ENCODE assay signal across 17 cellular contexts in the genomic region with DNA sequence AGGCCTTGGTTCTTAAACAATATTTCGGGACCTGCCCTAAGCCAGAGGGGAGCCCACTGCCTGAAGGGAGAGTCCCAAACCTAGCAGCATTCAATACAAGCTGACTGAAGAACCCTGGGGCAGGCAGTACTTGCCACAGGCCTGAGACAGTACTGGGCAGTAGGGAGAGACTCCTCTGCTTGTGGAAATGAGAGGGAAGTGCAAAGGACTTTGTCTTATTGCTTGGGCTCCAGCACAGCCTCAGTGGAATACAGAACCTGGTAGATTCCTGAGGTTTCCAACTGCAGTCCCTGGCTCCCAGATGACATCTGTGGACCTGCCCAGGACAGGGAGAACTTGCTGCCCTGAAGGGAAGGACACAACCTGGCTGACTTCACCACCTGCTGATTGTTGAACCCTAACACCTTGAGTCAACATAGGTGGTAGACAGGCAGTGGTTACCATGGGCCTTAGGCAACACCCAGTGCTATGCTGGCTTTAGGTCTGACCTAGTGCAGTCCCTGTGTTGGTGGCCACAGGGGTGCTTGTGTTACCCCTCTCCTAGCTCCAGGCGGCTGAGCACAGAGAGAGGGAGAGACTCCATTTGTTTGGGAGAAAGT. TPM values are rescaled to one million over a fixed set of nuclear protein-coding genes. Genes with fewer than 3 reads are reported as not detected.
DNase-seq lines count a peak whose midpoint lies in the region; ATAC-seq and TF ChIP-seq lines count a peak whose summit lies in the region.
"Had no signal": no experiment of that assay in that cellular context is flagged by ENCODE, and none has a peak within 500 bp of the region (broad histone marks: within the 10 kb centered on the region; RNA-seq: fewer than 3 reads in every experiment).

No MANE protein-coding gene starts in this region.

- H4K20me1 ChIP-seq in GM23338 (replicated peaks; ENCODE audit: insufficient read depth): no peaks in the 10 kb centered on the region
- no peaks in the 10 kb centered on the region for H4K20me1 ChIP-seq in OCI-LY3 (ENCODE audit: insufficient read depth, low read length)

- no peak overlapping the region for H3K9ac ChIP-seq in OCI-LY3 (ENCODE audit: low read length)
- no peak overlapping the region for H3K9ac ChIP-seq in neuronal stem cell (ENCODE audit: low read depth, low read length, poor library complexity)
- H3K9ac ChIP-seq: SK-N-SH had no signal

- H3K79me2 ChIP-seq in GM23338 (replicated peaks; ENCODE audit: insufficient read depth) (no peaks in the 10 kb centered on the region), OCI-LY3 (ENCODE audit: low read length) (no peaks in the 10 kb centered on the region)

- DNase-seq in GM23338 (ENCODE audit: low spot score): no peak
- DNase-seq in epithelial cell of prostate (ENCODE audit: low read depth, low spot score): no peak
- DNase-seq in neuronal stem cell (ENCODE audit: low spot score): no peak
- no peak for DNase-seq in cortex of kidney (lab: John Stamatoyannopoulos, UW)
- no peak for DNase-seq in brain microvascular endothelial cell
- no peak for DNase-seq in medulla oblongata (ENCODE audit: extremely low spot score)
- DNase-seq in NCI-H345 treated with DMSO at 0.1 percent for 48 hours (lab: John Stamatoyannopoulos, UW; ENCODE audit: unreplicated experiment): no peak
- DNase-seq: activated CD4-positive, alpha-beta T cell treated with anti-CD3 and anti-CD28 coated beads, Interleukin-2, amount 50 U/mL, for 4 hours; activated T-cell treated with anti-CD3 and anti-CD28 coated beads, Interleukin-2, amount 50 U/mL, for 1 hour; effector CD4-positive, alpha-beta T cell; naive thymus-derived CD4-positive, alpha-beta T cell; NCI-H2029 treated with DMSO at 0.1 percent for 48 hours; NCI-H524 treated with DMSO at 0.1 percent for 48 hours; SK-N-SH; stomach had no signal

- no peaks in the 10 kb centered on the region for H3F3A ChIP-seq in GM23338 (replicated peaks; ENCODE audit: low read depth)

- no peak overlapping the region for H3K4me3 ChIP-seq in GM23338
- H3K4me3 ChIP-seq in OCI-LY3 (ENCODE audit: low read length): no peak overlapping the region
- H3K4me3 ChIP-seq in neuronal stem cell (ENCODE audit: low read length in 2 of 2): no peak overlapping the region
- H3K4me3 ChIP-seq in brain microvascular endothelial cell (ENCODE audit: low read depth, low read length): no peak overlapping the region
- H3K4me3 ChIP-seq: stomach had no signal

- H3K27ac ChIP-seq in GM23338 (ENCODE audit: low read depth): no peak overlapping the region; the same call in 1 of the 2 replicates
- no peak overlapping the region for H3K27ac ChIP-seq in OCI-LY3 (ENCODE audit: low read length)
- peak overlapping the region; percentile 72 for H3K27ac ChIP-seq in epithelial cell of prostate
- H3K27ac ChIP-seq in neuronal stem cell (replicated peaks; ENCODE audit: low read length): no peak overlapping the region
- no peak overlapping the region for H3K27ac ChIP-seq in brain microvascular endothelial cell

- no peak overlapping the region for H4K8ac ChIP-seq in neuronal stem cell (ENCODE audit: low read depth, low read length)

- H2BK15ac ChIP-seq in neuronal stem cell (ENCODE audit: low read length): no peak overlapping the region

- no peak overlapping the region for H3K4me3 Mint-ChIP-seq in GM23338
- H3K4me3 Mint-ChIP-seq: activated naive CD4-positive, alpha-beta T cell treated with anti-CD3 and anti-CD28 coated beads, Interleukin-2, amount 50 U/mL, for 24 hours; naive thymus-derived CD4-positive, alpha-beta T cell had no signal

- no peaks in the 10 kb centered on the region for H3K9me3 Mint-ChIP-seq in GM23338

- no peaks in the 10 kb centered on the region for H3K36me3 ChIP-seq in GM23338 (ENCODE audit: insufficient read depth)
- no peaks in the 10 kb centered on the region for H3K36me3 ChIP-seq in OCI-LY3 (replicated peaks; ENCODE audit: low read depth, low read length)
- H3K36me3 ChIP-seq in neuronal stem cell (replicated peaks in 1 of 2; ENCODE audit: control insufficient read depth in 2 of 2, insufficient read depth in 2 of 2, low read length in 2 of 2): no peaks in the 10 kb centered on the region
- H3K36me3 ChIP-seq in brain microvascular endothelial cell (replicated peaks): no peaks in the 10 kb centered on the region
- H3K36me3 ChIP-seq: stomach had no signal

- H2AK5ac ChIP-seq in neuronal stem cell (ENCODE audit: low read depth, low read length): no peak overlapping the region

- no peak overlapping the region for H3K4ac ChIP-seq in neuronal stem cell (ENCODE audit: low read length)

- no peak overlapping the region for H2BK120ac ChIP-seq in neuronal stem cell (ENCODE audit: low read depth, low read length)

- H3K36me3 Mint-ChIP-seq in GM23338 (ENCODE audit: low read depth): peaks cover 4% of the 10 kb centered on the region; the same call in 1 of the 3 replicates

- no peak overlapping the region for H2BK12ac ChIP-seq in neuronal stem cell (ENCODE audit: low read length)

- no peak overlapping the region for H2BK5ac ChIP-seq in neuronal stem cell (ENCODE audit: low read length)

- H3K27me3 ChIP-seq in GM23338 (ENCODE audit: insufficient read depth) (no peaks in the 10 kb centered on the region), OCI-LY3 (ENCODE audit: low read depth, low read length) (peaks cover 3% of the 10 kb centered on the region), neuronal stem cell (ENCODE audit: control insufficient read depth in 3 of 3, insufficient read depth in 3 of 3, low read depth in 1 of 3, low read length in 3 of 3) (no peaks in the 10 kb centered on the region), brain microvascular endothelial cell (replicated peaks) (no peaks in the 10 kb centered on the region)
- H3K27me3 ChIP-seq: stomach had no signal

- peaks cover 4% of the 10 kb centered on the region for H3K27me3 Mint-ChIP-seq in GM23338 (ENCODE audit: insufficient read depth, low read depth, poor library complexity)

- in situ Hi-C loops in brain microvascular endothelial cell (cut with HindIII; ENCODE audit: low pct_ligation_motif_present, low sequenced_read_pairs): no loop called here

- H3K27ac Mint-ChIP-seq in GM23338: peak overlapping the region; percentile 92; the same call in 1 of the 2 replicates
- H3K27ac Mint-ChIP-seq: activated naive CD4-positive, alpha-beta T cell treated with anti-CD3 and anti-CD28 coated beads, Interleukin-2, amount 50 U/mL, for 24 hours; naive thymus-derived CD4-positive, alpha-beta T cell had no signal

- no peak overlapping the region for H4K91ac ChIP-seq in neuronal stem cell (ENCODE audit: low read depth, low read length, poor library complexity)

- no CpG with 5 or more reads among the region's 2 CpGs for WGBS in neuronal stem cell (ENCODE audit: extremely low coverage in 2 of 2, insufficient read length in 2 of 2, insufficient replicate concordance in 1 of 2), 2 donors

- H3K4me1 Mint-ChIP-seq in GM23338: peaks cover 18% of the 10 kb centered on the region

- 0 out of 2 replicates have a peak, but pooled peaks cover 4% of the 10 kb centered on the region for H3K9me2 ChIP-seq in GM23338 (ENCODE audit: insufficient read depth)
- H3K9me2 ChIP-seq: SK-N-SH had no signal

- no peak overlapping the region for H3K23ac ChIP-seq in neuronal stem cell (ENCODE audit: low read depth, low read length, poor library complexity)

- no peak for TF ChIP-seq CTCF in GM23338 (conservative IDR thresholded peaks at IDR 0.05; ENCODE audit: low read depth in 2 of 2)
- TF ChIP-seq CTCF in OCI-LY3 (IDR thresholded peaks at IDR 0.05; ENCODE audit: low read depth, low read length): no peak
- TF ChIP-seq CTCF in brain microvascular endothelial cell (IDR thresholded peaks at IDR 0.05; ENCODE audit: low read depth, low read length, missing control alignments): no peak

- H2AFZ ChIP-seq in GM23338 (peak overlapping the region; percentile 96), OCI-LY3 (ENCODE audit: low read depth, low read length) (peak overlapping the region; percentile 60; the same call in 1 of the 2 replicates), neuronal stem cell (ENCODE audit: low read length) (peak overlapping the region; percentile 35)

- H3K4me1 ChIP-seq in GM23338 (ENCODE audit: insufficient read depth): peaks cover 14% of the 10 kb centered on the region
- peaks cover 5% of the 10 kb centered on the region; the same call in 1 of the 2 replicates for H3K4me1 ChIP-seq in OCI-LY3 (ENCODE audit: low read length)
- H3K4me1 ChIP-seq in neuronal stem cell (ENCODE audit: control insufficient read depth in 2 of 2, insufficient read depth in 1 of 2, low read depth in 1 of 2, low read length in 2 of 2): peaks cover 0 to 10% of the 10 kb centered on the region in 2 donors

- H3K9me3 ChIP-seq in OCI-LY3 (ENCODE audit: insufficient read depth, low read length) (0 out of 2 replicates have a peak, but pooled peaks cover 2% of the 10 kb centered on the region), neuronal stem cell (replicated peaks in 1 of 2; ENCODE audit: control insufficient read depth in 2 of 2, insufficient read depth in 1 of 2, low read depth in 1 of 2, low read length in 2 of 2) (peaks cover 0 to 5% of the 10 kb centered on the region in 2 donors)
- H3K9me3 ChIP-seq: SK-N-SH, stomach had no signal

- no peaks in the 10 kb centered on the region for H3K79me1 ChIP-seq in neuronal stem cell (ENCODE audit: low read depth, low read length)

- H3K14ac ChIP-seq in neuronal stem cell (ENCODE audit: low read length): no peak overlapping the region

- H3K4me2 ChIP-seq in GM23338 (peak overlapping the region; percentile 58; the same call in 1 of the 2 replicates), OCI-LY3 (ENCODE audit: low read length) (no peak overlapping the region), neuronal stem cell (ENCODE audit: insufficient read depth, low read length, poor library complexity, severe bottlenecking) (no peak overlapping the region)
- H3K4me2 ChIP-seq: SK-N-SH had no signal

- peak overlapping the region; percentile 68 for H3K18ac ChIP-seq in neuronal stem cell (ENCODE audit: low read length)

- peak; percentile 71 for ATAC-seq in GM23338

TF ChIP-seq in GM23338, 12 proteins besides CTCF, POLR2A, EP300 and RAD21 (continues in another document):
- TF ChIP-seq ZNF331 (CRISPR knock-in tag; IDR thresholded peaks at IDR 0.05; ENCODE audit: low read depth) (no peak), ETS1 (IDR thresholded peaks at IDR 0.05) (no peak)

RNA-seq across cellular contexts. Expression of gene ABCG2, which starts 20.3 kb away (rescaled TPM):
- 6.1 and 10.6 TPM in 2 replicates for total RNA-seq in GM23338 (2014; rRNA removed; shearing (Covaris generic))
- polyA plus RNA-seq in GM23338 (2016; fragmentation: Nextera tagmentation; extraction: Ambion mirVana): 1.5 and 2.2 TPM in 2 replicates
- 0.70 TPM for polyA plus RNA-seq in neuronal stem cell (2013, experiment 1 of 2)
- 0.58 TPM for polyA plus RNA-seq in neuronal stem cell (2013, experiment 2 of 2)

Comparison
In these comparisons a context has a peak if more than half of its experiments do, and no peak if none do; other contexts are left out.
1. H2AFZ ChIP-seq: peak in every context shown above with its lines; median percentile 96 in GM23338; 60 in OCI-LY3; 35 in neuronal stem cell.